Comparison of ENCODE assay signal across 17 cellular contexts in the genomic region with DNA sequence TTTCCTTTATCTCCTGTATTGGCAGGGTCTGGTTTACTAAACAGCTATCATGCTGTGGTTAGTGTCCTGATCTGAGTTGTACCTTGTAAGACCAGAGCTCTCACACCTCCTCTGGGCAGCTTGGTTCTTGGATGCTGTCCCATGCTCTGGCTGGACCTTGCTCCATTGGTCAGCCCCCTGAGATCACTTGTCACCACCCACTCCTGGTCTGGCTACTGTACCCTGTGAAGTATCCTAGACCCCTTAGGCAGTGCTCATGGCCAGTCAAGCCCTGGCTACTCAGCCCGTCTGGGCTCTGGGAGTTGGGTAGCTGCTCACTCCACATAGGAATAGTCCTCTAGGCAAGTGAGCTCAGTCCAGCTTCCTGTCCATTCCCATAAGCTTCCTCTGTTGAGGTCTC. TPM values are rescaled to one million over a fixed set of nuclear protein-coding genes. Genes with fewer than 3 reads are reported as not detected.
"Had no signal": no experiment of that assay in that cellular context is flagged by ENCODE, and none has a peak within 500 bp of the region (broad histone marks: within the 10 kb centered on the region; RNA-seq: fewer than 3 reads in every experiment).

No MANE protein-coding gene starts in this region.

- H3K4me1 Mint-ChIP-seq: nephron had no signal

- H3K27ac Mint-ChIP-seq: activated CD4-positive, alpha-beta T cell treated with anti-CD3 and anti-CD28 coated beads, Interleukin-2, amount 10 ng/mL, durations not matched to agents 7 days and 5 days; activated naive CD8-positive, alpha-beta T cell; activated T-helper 1 cell treated with anti-CD3 and anti-CD28 coated beads, Interleukin-12 subunit alpha, Interleukin-12 subunit beta, Interleukin-2, Interleukin-4 antibody, amounts not matched to agents 30 ng/mL and 10 ng/mL and 1 ng/mL, durations not matched to agents 14 hours and 24 hours and 36 hours; nephron had no signal

- H3K9me3 ChIP-seq: heart right ventricle, lower lobe of right lung, stomach, testis, upper lobe of left lung had no signal

- H3K4me3 Mint-ChIP-seq: activated CD4-positive, alpha-beta T cell treated with anti-CD3 and anti-CD28 coated beads, Interleukin-2, amount 10 ng/mL, durations not matched to agents 7 days and 5 days; activated naive CD8-positive, alpha-beta T cell; activated T-helper 1 cell treated with anti-CD3 and anti-CD28 coated beads, Interleukin-12 subunit alpha, Interleukin-12 subunit beta, Interleukin-2, Interleukin-4 antibody, amounts not matched to agents 30 ng/mL and 10 ng/mL and 1 ng/mL, durations not matched to agents 14 hours and 24 hours and 36 hours; nephron had no signal

- H3K4me3 ChIP-seq: heart right ventricle, lower lobe of right lung, stomach, testis, upper lobe of left lung had no signal

- H3K36me3 ChIP-seq: brain microvascular endothelial cell, heart right ventricle, lower lobe of right lung, stomach, upper lobe of left lung had no signal

- H3K27me3 Mint-ChIP-seq: activated naive CD8-positive, alpha-beta T cell had no signal

- H3K27ac ChIP-seq: brain microvascular endothelial cell, heart right ventricle, lower lobe of right lung, stomach, testis, upper lobe of left lung had no signal

- DNase-seq: activated CD4-positive, alpha-beta T cell treated with anti-CD3 and anti-CD28 coated beads, Interleukin-2, amount 10 ng/mL, durations not matched to agents 7 days and 5 days; brain microvascular endothelial cell; cortex of kidney; heart right ventricle; lower lobe of right lung; midbrain; nucleus accumbens; posterior cingulate gyrus; stomach; testis; upper lobe of left lung had no signal

- H3K9me3 Mint-ChIP-seq: activated CD4-positive, alpha-beta T cell treated with anti-CD3 and anti-CD28 coated beads, Interleukin-2, amount 10 ng/mL, durations not matched to agents 7 days and 5 days; activated T-helper 1 cell treated with anti-CD3 and anti-CD28 coated beads, Interleukin-12 subunit alpha, Interleukin-12 subunit beta, Interleukin-2, Interleukin-4 antibody, amounts not matched to agents 30 ng/mL and 10 ng/mL and 1 ng/mL, durations not matched to agents 14 hours and 24 hours and 36 hours had no signal

- H3K4me1 ChIP-seq: lower lobe of right lung, stomach, testis, upper lobe of left lung had no signal

- H3K27me3 ChIP-seq: brain microvascular endothelial cell, heart right ventricle, stomach, testis, upper lobe of left lung had no signal

- ATAC-seq: lower lobe of right lung had no signal

RNA-seq across cellular contexts. Expression of gene ADGRF4, which starts 31.1 kb away (rescaled TPM):
- total RNA-seq: activated CD4-positive, alpha-beta T cell treated with anti-CD3 and anti-CD28 coated beads, Interleukin-2, amount 10 ng/mL, durations not matched to agents 7 days and 5 days; activated CD8-positive, alpha-beta memory T cell treated with anti-CD3 and anti-CD28 coated beads for 36 hours; activated T-helper 1 cell treated with anti-CD3 and anti-CD28 coated beads, Interleukin-12 subunit alpha, Interleukin-12 subunit beta, Interleukin-2, Interleukin-4 antibody, amounts not matched to agents 30 ng/mL and 10 ng/mL and 1 ng/mL, durations not matched to agents 14 hours and 24 hours and 36 hours; lower lobe of right lung; skeletal muscle tissue; stomach; T-helper 1 cell treated with Interleukin-12 subunit alpha and Interleukin-12 subunit beta and Interleukin-4 antibody, amounts not matched to agents 30 ng/mL and 1 ng/mL, for 36 hours had no signal

RNA-seq across cellular contexts. Expression of gene OPN5, which starts 52.4 kb away (rescaled TPM):
- total RNA-seq: activated CD4-positive, alpha-beta T cell treated with anti-CD3 and anti-CD28 coated beads, Interleukin-2, amount 10 ng/mL, durations not matched to agents 7 days and 5 days; activated CD8-positive, alpha-beta memory T cell treated with anti-CD3 and anti-CD28 coated beads for 36 hours; activated T-helper 1 cell treated with anti-CD3 and anti-CD28 coated beads, Interleukin-12 subunit alpha, Interleukin-12 subunit beta, Interleukin-2, Interleukin-4 antibody, amounts not matched to agents 30 ng/mL and 10 ng/mL and 1 ng/mL, durations not matched to agents 14 hours and 24 hours and 36 hours; lower lobe of right lung; skeletal muscle tissue; stomach; T-helper 1 cell treated with Interleukin-12 subunit alpha and Interleukin-12 subunit beta and Interleukin-4 antibody, amounts not matched to agents 30 ng/mL and 1 ng/mL, for 36 hours; upper lobe of left lung had no signal
